11 cellular contexts compared by ENCODE assay signal in the genomic region with DNA sequence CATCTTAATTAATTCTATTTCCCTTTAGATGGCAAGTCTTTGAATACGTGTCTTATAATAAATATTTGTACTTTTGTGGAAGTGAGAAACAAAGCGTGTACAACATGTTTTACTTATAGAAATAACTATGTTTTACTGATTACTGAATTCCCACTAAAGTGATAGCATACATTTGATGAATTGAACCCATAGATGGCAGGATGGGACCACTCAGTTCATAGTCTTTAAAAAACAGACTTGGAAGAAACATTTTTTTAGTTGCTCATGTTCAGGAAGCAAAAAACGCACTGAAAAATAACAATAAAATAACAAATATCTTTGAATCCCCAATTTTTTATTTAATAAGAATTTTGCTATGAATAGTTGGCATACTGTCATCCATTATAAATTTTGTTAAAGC.
A peak's percentile ranks its signal among the peaks of the same experiment; 100 is the strongest.
DNase-seq lines count a peak whose midpoint lies in the region; ATAC-seq, FAIRE-seq and TF ChIP-seq lines count a peak whose summit lies in the region.
"Had no signal": no experiment of that assay in that cellular context is flagged by ENCODE, and none has a peak within 500 bp of the region (broad histone marks: within the 10 kb centered on the region; RNA-seq: fewer than 3 reads in every experiment).

No MANE protein-coding gene starts in this region.

- H3K27me3 ChIP-seq in BE2C (no peaks in the 10 kb centered on the region), keratinocyte (ENCODE audit: control insufficient read depth, extremely low read depth, insufficient read depth, low read length) (no peaks in the 10 kb centered on the region), colonic mucosa (no peaks in the 10 kb centered on the region), prostate gland (replicated peaks; ENCODE audit: insufficient read depth) (no peaks in the 10 kb centered on the region)

- no peak for FAIRE-seq in keratinocyte (lab: Jason Lieb, UNC)
- FAIRE-seq: GM18507 had no signal

- no peak overlapping the region for H3K9ac ChIP-seq in keratinocyte (ENCODE audit: control insufficient read depth, extremely low read depth, insufficient read depth, low read length)
- H3K9ac ChIP-seq in colonic mucosa (ENCODE audit: low read depth in 2 of 2, low read length in 2 of 2): no peak overlapping the region

- TF ChIP-seq CTCF in BE2C (IDR thresholded peaks at IDR 0.05; ENCODE audit: low read depth, low read length) (peak; percentile 32), WI38 (IDR thresholded peaks at IDR 0.05; ENCODE audit: low read depth, low read length) (peak; percentile 17; the same call in 1 of the 2 replicates), keratinocyte (optimal IDR thresholded peaks at IDR 0.05 in 1 of 3, IDR thresholded peaks at IDR 0.05 in 1 of 3, conservative IDR thresholded peaks at IDR 0.05 in 1 of 3; ENCODE audit: extremely low read depth in 1 of 3, insufficient read depth in 2 of 3, low read length in 3 of 3) (peak in 2 of 3 experiments; percentile 20 to 21), colonic mucosa (IDR thresholded peaks at IDR 0.05) (no peak), prostate gland (IDR thresholded peaks at IDR 0.05) (peak in 2 of 4 experiments; percentile 30 to 38)

- no peak for ATAC-seq in activated CD4-positive, CD25-positive, alpha-beta regulatory T cell treated with anti-CD3 and anti-CD28 coated beads, Interleukin-2, amount 50 U/mL, for 24 hours
- ATAC-seq in HG02759 (IDR thresholded peaks at IDR 0.05; ENCODE audit: unreplicated experiment): no peak

- no peaks in the 10 kb centered on the region for H3K9me3 ChIP-seq in BE2C
- H3K9me3 ChIP-seq in keratinocyte (ENCODE audit: control insufficient read depth, low read depth, low read length): no peaks in the 10 kb centered on the region
- H3K9me3 ChIP-seq in colonic mucosa: no peaks in the 10 kb centered on the region
- H3K9me3 ChIP-seq in prostate gland: no peaks in the 10 kb centered on the region

- dilution Hi-C loops in keratinocyte (cut with MboI; ENCODE audit: extremely low pct_ligation_motif_present, low sequenced_read_pairs): loop anchor here (25.0 kb wide), 1 partner anchor 449 kb away; no protein-coding TSS in a partner anchor

- H3K4me1 ChIP-seq in BE2C (no peaks in the 10 kb centered on the region), keratinocyte (ENCODE audit: control insufficient read depth, extremely low read depth, insufficient read depth, low read length) (no peaks in the 10 kb centered on the region), colonic mucosa (no peaks in the 10 kb centered on the region), prostate gland (replicated peaks) (no peaks in the 10 kb centered on the region)

- H3K27ac ChIP-seq in keratinocyte (ENCODE audit: control insufficient read depth, insufficient read depth, low read length) (no peak overlapping the region), colonic mucosa (no peak overlapping the region), prostate gland (no peak overlapping the region)

- DNase-seq in BE2C: peak; percentile 10
- peak; percentile 7 for DNase-seq in HT-29 (ENCODE audit: low spot score)
- no peak for DNase-seq in keratinocyte (ENCODE audit: low read depth, low spot score)
- no peak for DNase-seq in colonic mucosa
- no peak for DNase-seq in prostate gland (ENCODE audit: low spot score)
- DNase-seq: activated CD4-positive, alpha-beta memory T cell treated with anti-CD3 and anti-CD28 coated beads, Interleukin-2, amount 10 ng/mL, durations not matched to agents 7 days and 5 days; stimulated activated CD4-positive, alpha-beta T cell treated with anti-CD3 and anti-CD28 coated beads, Interleukin-4, amount 100 ng/mL, for 24 hours had no signal

- H3K4me3 ChIP-seq in BE2C (ENCODE audit: low read depth, low read length) (no peak overlapping the region), WI38 (ENCODE audit: low read depth, low read length) (no peak overlapping the region), keratinocyte (ENCODE audit: control insufficient read depth in 2 of 3, extremely low read depth in 1 of 3, insufficient read depth in 2 of 3, low read depth in 1 of 3, low read length in 3 of 3) (no peak overlapping the region), colonic mucosa (no peak overlapping the region), prostate gland (no peak overlapping the region)

- H2AFZ ChIP-seq in keratinocyte (ENCODE audit: control insufficient read depth, low read length): no peak overlapping the region

- intact Hi-C loops in colonic mucosa (cut with DNase I) (loop anchor here (5.0 kb wide), 1 partner anchor 449 kb away; no protein-coding TSS in a partner anchor), prostate gland (cut with DNase I) (no loop called here)

- no peak overlapping the region for H3K4me2 ChIP-seq in keratinocyte (ENCODE audit: control insufficient read depth, extremely low read depth, insufficient read depth, low read depth, low read length)

- H3K36me3 ChIP-seq in BE2C: no peaks in the 10 kb centered on the region
- H3K36me3 ChIP-seq in keratinocyte (ENCODE audit: control insufficient read depth in 2 of 2, extremely low read depth in 1 of 2, insufficient read depth in 2 of 2, low read length in 2 of 2): no peaks in the 10 kb centered on the region
- no peaks in the 10 kb centered on the region for H3K36me3 ChIP-seq in colonic mucosa
- H3K36me3 ChIP-seq in prostate gland: no peaks in the 10 kb centered on the region

- H3K9me1 ChIP-seq in keratinocyte (ENCODE audit: control insufficient read depth, extremely low read depth, insufficient read depth, low read length): no peaks in the 10 kb centered on the region

- no peak for TF ChIP-seq POLR2A in prostate gland (IDR thresholded peaks at IDR 0.05)

- no peaks in the 10 kb centered on the region for H3K79me2 ChIP-seq in keratinocyte (ENCODE audit: control insufficient read depth, insufficient read depth, low read length)

- no peaks in the 10 kb centered on the region for H4K20me1 ChIP-seq in keratinocyte (ENCODE audit: control insufficient read depth, extremely low read depth, insufficient read depth, low read length)

- 39% methylated on average over 3 of the region's 3 CpGs for WGBS in prostate gland

Comparison
In these comparisons a context has a peak if more than half of its experiments do, and no peak if none do; other contexts are left out.
1. DNase-seq: peak in BE2C (single experiment) and HT-29 (single experiment); none in keratinocyte (single experiment), colonic mucosa (single experiment) and prostate gland (single experiment).